16 cellular contexts compared by ENCODE assay signal in genomic region chr2:195864316-195864715, GRCh38.
A peak's percentile ranks its signal among the peaks of the same experiment; 100 is the strongest.
DNase-seq lines count a peak whose midpoint lies in the region; ATAC-seq and TF ChIP-seq lines count a peak whose summit lies in the region.
"Had no signal": no experiment of that assay in that cellular context is flagged by ENCODE, and none has a peak within 500 bp of the region (broad histone marks: within the 10 kb centered on the region; RNA-seq: fewer than 3 reads in every experiment).

No MANE protein-coding gene starts in this region.

- H3K27ac ChIP-seq in DND-41 (ENCODE audit: low read length) (no peak overlapping the region), mesendoderm (ENCODE audit: low read depth, low read length) (no peak overlapping the region)
- H3K27ac ChIP-seq: BLaER1, C4-2B, GM23248 had no signal

- no peak overlapping the region for H2AK5ac ChIP-seq in mesendoderm (ENCODE audit: low read length)

- POLR2A ChIA-PET in activated CD8-positive, alpha-beta T cell treated with anti-CD3 and anti-CD28 coated beads, Interleukin-2, amount 10 ng/mL, durations not matched to agents 7 days and 5 days (lab: Charles Lee) = no interaction called here

- no peak overlapping the region for H3K23ac ChIP-seq in mesendoderm (ENCODE audit: low read length)

- no peaks in the 10 kb centered on the region for H4K20me1 ChIP-seq in DND-41 (ENCODE audit: insufficient read depth, low read length)
- H4K20me1 ChIP-seq: BLaER1 had no signal

- no peak overlapping the region for H3K9ac ChIP-seq in DND-41 (ENCODE audit: low read depth, low read length)
- H3K9ac ChIP-seq in mesendoderm (ENCODE audit: low read length) = no peak overlapping the region
- H3K9ac ChIP-seq: BLaER1, GM23248 had no signal

- H3K4me2 ChIP-seq in DND-41 (ENCODE audit: insufficient read depth, low read length) = no peak overlapping the region
- no peak overlapping the region for H3K4me2 ChIP-seq in mesendoderm (ENCODE audit: low read length)
- H3K4me2 ChIP-seq: BLaER1 had no signal

- no peaks in the 10 kb centered on the region for H3K36me3 Mint-ChIP-seq in activated CD8-positive, alpha-beta T cell treated with anti-CD3 and anti-CD28 coated beads, Interleukin-2, amount 10 ng/mL, durations not matched to agents 7 days and 5 days (ENCODE audit: low read depth)
- H3K36me3 Mint-ChIP-seq: CD4-positive, CD25-positive, alpha-beta regulatory T cell; CD8-positive, alpha-beta T cell had no signal

- H2BK15ac ChIP-seq in mesendoderm (replicated peaks; ENCODE audit: low read depth) = no peak overlapping the region

- no peak overlapping the region for H3K4me3 Mint-ChIP-seq in activated CD8-positive, alpha-beta T cell treated with anti-CD3 and anti-CD28 coated beads, Interleukin-2, amount 10 ng/mL, durations not matched to agents 7 days and 5 days
- H3K4me3 Mint-ChIP-seq: B cell; CD4-positive, CD25-positive, alpha-beta regulatory T cell; CD8-positive, alpha-beta T cell; H9 had no signal

- H3K4me3 ChIP-seq in DND-41 (ENCODE audit: low read depth in 1 of 2, low read length in 2 of 2) (no peak overlapping the region), mesendoderm (ENCODE audit: low read length) (no peak overlapping the region)
- H3K4me3 ChIP-seq: BLaER1, GM23248 had no signal

- H3K27me3 ChIP-seq in DND-41 (ENCODE audit: insufficient read depth, low read length, poor library complexity) = no peaks in the 10 kb centered on the region
- H3K27me3 ChIP-seq in mesendoderm (ENCODE audit: insufficient read depth, low read length, poor library complexity) = no peaks in the 10 kb centered on the region
- H3K27me3 ChIP-seq: BLaER1 had no signal

- no peaks in the 10 kb centered on the region for H3K9me3 Mint-ChIP-seq in activated CD8-positive, alpha-beta T cell treated with anti-CD3 and anti-CD28 coated beads, Interleukin-2, amount 10 ng/mL, durations not matched to agents 7 days and 5 days (ENCODE audit: insufficient read depth)
- H3K9me3 Mint-ChIP-seq: CD8-positive, alpha-beta T cell; H9 had no signal

- H3K56ac ChIP-seq in mesendoderm (ENCODE audit: low read length) = no peak overlapping the region

- no peaks in the 10 kb centered on the region for H3K9me3 ChIP-seq in DND-41 (ENCODE audit: insufficient read depth, low read length, severe bottlenecking)
- H3K9me3 ChIP-seq: BLaER1, Caco-2 had no signal

- no peaks in the 10 kb centered on the region for H3K27me3 Mint-ChIP-seq in activated CD8-positive, alpha-beta T cell treated with anti-CD3 and anti-CD28 coated beads, Interleukin-2, amount 10 ng/mL, durations not matched to agents 7 days and 5 days (ENCODE audit: low read depth)

- no CpG with 5 or more reads among the region's 6 CpGs for WGBS in mesendoderm (ENCODE audit: extremely low coverage, insufficient coverage, low lambda C conversion rate)

- H3K79me1 ChIP-seq in mesendoderm (ENCODE audit: low read length) = no peaks in the 10 kb centered on the region

- H2AFZ ChIP-seq in DND-41 (ENCODE audit: low read depth, low read length) = peak overlapping the region; percentile 29; the same call in 1 of the 2 replicates
- H2AFZ ChIP-seq: GM23248 had no signal

- H4K5ac ChIP-seq in mesendoderm (ENCODE audit: low read length) = no peak overlapping the region

- H3K27ac Mint-ChIP-seq in activated CD8-positive, alpha-beta T cell treated with anti-CD3 and anti-CD28 coated beads, Interleukin-2, amount 10 ng/mL, durations not matched to agents 7 days and 5 days = no peak overlapping the region
- H3K27ac Mint-ChIP-seq: B cell; CD4-positive, CD25-positive, alpha-beta regulatory T cell; CD8-positive, alpha-beta T cell; H9 had no signal

- DNase-seq in D341Med (ENCODE audit: low spot score) (peak; percentile 42), DND-41 (no peak), mesendoderm (peak; percentile 74), NCI-H187 (lab: John Stamatoyannopoulos, UW) (no peak)
- DNase-seq in activated CD8-positive, alpha-beta T cell treated with anti-CD3 and anti-CD28 coated beads, Interleukin-2, amount 10 ng/mL, durations not matched to agents 7 days and 5 days = no peak
- DNase-seq in activated effector memory CD4-positive, alpha-beta T cell treated with Interleukin-2 at 50 U/mL for 16 hours = no peak
- DNase-seq: Caco-2; CD4-positive, CD25-positive, alpha-beta regulatory T cell; CD8-positive, alpha-beta T cell; DMS79; GM23248; H9 had no signal

- no peak overlapping the region for H3K4ac ChIP-seq in mesendoderm (ENCODE audit: low read depth, low read length)

- H2BK120ac ChIP-seq in mesendoderm (ENCODE audit: low read depth, low read length) = no peak overlapping the region

- no peak overlapping the region for H3K18ac ChIP-seq in mesendoderm (ENCODE audit: low read length)

- no peak for TF ChIP-seq CTCF in DND-41 (IDR thresholded peaks at IDR 0.05; ENCODE audit: borderline replicate concordance, extremely low read depth, low read length, poor library complexity, severe bottlenecking)

- peaks cover 4% of the 10 kb centered on the region; the same call in 1 of the 2 replicates for H3K4me1 ChIP-seq in DND-41 (ENCODE audit: insufficient read depth, low read length)
- H3K4me1 ChIP-seq in mesendoderm (ENCODE audit: control insufficient read depth, low read depth, low read length) = peaks cover 3% of the 10 kb centered on the region
- H3K4me1 ChIP-seq: Caco-2 had no signal

- no peak for ATAC-seq in DND-41 (ENCODE audit: insufficient read depth, low read depth)
- no peak for ATAC-seq in activated CD8-positive, alpha-beta T cell treated with anti-CD3 and anti-CD28 coated beads, Interleukin-2, amount 10 ng/mL, durations not matched to agents 7 days and 5 days
- ATAC-seq: CD8-positive, alpha-beta T cell; HCT116 had no signal

- H3K36me3 ChIP-seq in DND-41 (ENCODE audit: insufficient read depth, low read length) = no peaks in the 10 kb centered on the region
- H3K36me3 ChIP-seq in mesendoderm (ENCODE audit: control insufficient read depth, insufficient read depth, low read length) = no peaks in the 10 kb centered on the region
- H3K36me3 ChIP-seq: BLaER1 had no signal

- no peak overlapping the region for H2BK5ac ChIP-seq in mesendoderm (ENCODE audit: low read length)

- H3K4me1 Mint-ChIP-seq in activated CD8-positive, alpha-beta T cell treated with anti-CD3 and anti-CD28 coated beads, Interleukin-2, amount 10 ng/mL, durations not matched to agents 7 days and 5 days (ENCODE audit: low read depth) = peaks cover 1% of the 10 kb centered on the region
- H3K4me1 Mint-ChIP-seq: B cell had no signal

- no peak overlapping the region for H4K8ac ChIP-seq in mesendoderm (ENCODE audit: low read depth, low read length)

- no peaks in the 10 kb centered on the region for H3K79me2 ChIP-seq in DND-41 (ENCODE audit: insufficient read depth, low read length)
- H3K79me2 ChIP-seq in mesendoderm (ENCODE audit: control insufficient read depth, insufficient read depth, low read length) = no peaks in the 10 kb centered on the region

- CTCF ChIA-PET in activated CD8-positive, alpha-beta T cell treated with anti-CD3 and anti-CD28 coated beads, Interleukin-2, amount 10 ng/mL, durations not matched to agents 7 days and 5 days (lab: Charles Lee) = no interaction called here

Comparison
In these comparisons a context has a peak if more than half of its experiments do, and no peak if none do; other contexts are left out.
1. DNase-seq: peak in D341Med (single experiment) and mesendoderm (single experiment); none in DND-41 (single experiment), activated CD8-positive, alpha-beta T cell treated with anti-CD3 and anti-CD28 coated beads, Interleukin-2, amount 10 ng/mL, durations not matched to agents 7 days and 5 days (single experiment), NCI-H187 (0 of 2) and activated effector memory CD4-positive, alpha-beta T cell treated with Interleukin-2 at 50 U/mL for 16 hours (single experiment).